In genomic region chr5:170638454-170639220, GRCh38 we compare ENCODE assay signal across 8 cellular contexts.
A peak's percentile ranks its signal among the peaks of the same experiment; 100 is the strongest.
DNase-seq lines count a peak whose midpoint lies in the region; ATAC-seq and TF ChIP-seq lines count a peak whose summit lies in the region.

No MANE protein-coding gene starts in this region.

- H3K4me3 ChIP-seq in KMS-11 (IDR thresholded peaks at IDR 0.05; ENCODE audit: insufficient read depth, low read depth, low read length): no peak overlapping the region
- H3K4me3 ChIP-seq in hepatocyte: no peak overlapping the region
- H3K4me3 ChIP-seq in smooth muscle cell: no peak overlapping the region

- H3K79me2 ChIP-seq in KMS-11 (ENCODE audit: insufficient read depth, low read depth) (no peaks in the 10 kb centered on the region), hepatocyte (no peaks in the 10 kb centered on the region), smooth muscle cell (ENCODE audit: low read depth) (no peaks in the 10 kb centered on the region)

- no peak overlapping the region for H3K27ac ChIP-seq in KMS-11
- H3K27ac ChIP-seq in hepatocyte: no peak overlapping the region
- no peak overlapping the region for H3K27ac ChIP-seq in smooth muscle cell (ENCODE audit: low read depth)

- TF ChIP-seq CTCF in KMS-11 (conservative IDR thresholded peaks at IDR 0.05; ENCODE audit: low read depth, low read length) (peak; percentile 80), hepatocyte (IDR thresholded peaks at IDR 0.05; ENCODE audit: poor library complexity) (peak; percentile 85), smooth muscle cell (IDR thresholded peaks at IDR 0.05; ENCODE audit: borderline replicate concordance, insufficient read depth, poor library complexity, severe bottlenecking) (peak; percentile 89)

- H3K9ac ChIP-seq in KMS-11 (no peak overlapping the region), smooth muscle cell (ENCODE audit: low read depth) (no peak overlapping the region)

- H2AFZ ChIP-seq in KMS-11 (ENCODE audit: low read depth) (no peak overlapping the region), hepatocyte (no peak overlapping the region), smooth muscle cell (ENCODE audit: low read depth) (no peak overlapping the region)

- H3K9me3 ChIP-seq in hepatocyte (ENCODE audit: low read depth) (no peaks in the 10 kb centered on the region), smooth muscle cell (replicated peaks; ENCODE audit: low read depth) (no peaks in the 10 kb centered on the region)

- H3K27me3 ChIP-seq in KMS-11 (ENCODE audit: insufficient read depth, low read depth) (no peaks in the 10 kb centered on the region), hepatocyte (no peaks in the 10 kb centered on the region), smooth muscle cell (ENCODE audit: low read depth) (peaks cover 6% of the 10 kb centered on the region)

- H3K36me3 ChIP-seq in KMS-11 (ENCODE audit: insufficient read depth) (no peaks in the 10 kb centered on the region), hepatocyte (replicated peaks; ENCODE audit: insufficient read depth, low read depth) (no peaks in the 10 kb centered on the region), smooth muscle cell (ENCODE audit: low read depth) (no peaks in the 10 kb centered on the region)

- H4K20me1 ChIP-seq in KMS-11 (ENCODE audit: insufficient read depth) (no peaks in the 10 kb centered on the region), hepatocyte (ENCODE audit: insufficient read depth, poor library complexity, severe bottlenecking) (no peaks in the 10 kb centered on the region), smooth muscle cell (ENCODE audit: low read depth) (no peaks in the 10 kb centered on the region)

- 42% methylated on average over 15 of the region's 15 CpGs for WGBS in hepatocyte (ENCODE audit: low lambda C conversion rate, missing lambda C conversion rate)
- 39% methylated on average over 15 of the region's 15 CpGs for WGBS in smooth muscle cell (ENCODE audit: low lambda C conversion rate)

- peak; percentile 79 for ATAC-seq in GM21381 (IDR thresholded peaks at IDR 0.05; ENCODE audit: unreplicated experiment)
- ATAC-seq in GM19467 (IDR thresholded peaks at IDR 0.05; ENCODE audit: unreplicated experiment): no peak

- H3K9me2 ChIP-seq in hepatocyte (replicated peaks; ENCODE audit: insufficient read depth): no peaks in the 10 kb centered on the region

- H3K4me1 ChIP-seq in KMS-11 (ENCODE audit: low read depth, poor library complexity, severe bottlenecking) (no peaks in the 10 kb centered on the region), hepatocyte (ENCODE audit: insufficient read depth) (peaks cover 6% of the 10 kb centered on the region), smooth muscle cell (ENCODE audit: low read depth) (peaks cover 4% of the 10 kb centered on the region)

- DNase-seq in COR-L47 (lab: John Stamatoyannopoulos, UW): peak; percentile 65
- DNase-seq in T-helper 1 cell: peak in 4 of 5 donors; percentile 26 to 51 (median 32)
- DNase-seq in amygdala (lab: John Stamatoyannopoulos, UW): peak in 42 of 56 donors; percentile 12 to 80 (median 40)
- peak; percentile 79 for DNase-seq in hepatocyte (ENCODE audit: low spot score)
- DNase-seq in smooth muscle cell (lab: John Stamatoyannopoulos, UW; ENCODE audit: unreplicated experiment): peak; percentile 43

- no peak overlapping the region for H3K4me2 ChIP-seq in KMS-11
- H3K4me2 ChIP-seq in hepatocyte: no peak overlapping the region
- no peak overlapping the region for H3K4me2 ChIP-seq in smooth muscle cell

- no peaks in the 10 kb centered on the region for H3F3A ChIP-seq in smooth muscle cell (ENCODE audit: low read depth)
